Comparison of ENCODE assay signal across 8 cellular contexts in genomic region chr1:41003640-41004220, GRCh38. TPM values are rescaled to one million over a fixed set of nuclear protein-coding genes. Genes with fewer than 3 reads are reported as not detected.
A peak's percentile ranks its signal among the peaks of the same experiment; 100 is the strongest.
DNase-seq lines count a peak whose midpoint lies in the region; ATAC-seq and TF ChIP-seq lines count a peak whose summit lies in the region.

No MANE protein-coding gene starts in this region.

- WGBS in liver, result 42% methylated on average over 11 of the region's 11 CpGs

- H3K36me3 ChIP-seq in ACC112 (ENCODE audit: insufficient read depth, low read length) (peaks cover 37% of the 10 kb centered on the region), liver (ENCODE audit: control insufficient read depth in 4 of 4, insufficient read depth in 3 of 4, low read depth in 1 of 4, low read length in 3 of 4) (peaks cover 13 to 84% (median 72%) of the 10 kb centered on the region in 4 donors)

- H3K9ac ChIP-seq in liver (ENCODE audit: low read depth in 1 of 2, low read length in 2 of 2), result no peak overlapping the region

- peaks cover 6% of the 10 kb centered on the region for H3K79me2 ChIP-seq in ACC112 (ENCODE audit: control insufficient read depth, insufficient read depth, low read length, unreplicated experiment)

- H3K27me3 Mint-ChIP-seq in activated CD4-positive, alpha-beta T cell treated with anti-CD3 and anti-CD28 coated beads for 36 hours, result no peaks in the 10 kb centered on the region
- H3K27me3 Mint-ChIP-seq in chondrocyte (ENCODE audit: low read depth), result no peaks in the 10 kb centered on the region

- POLR2A ChIA-PET in activated CD4-positive, alpha-beta T cell treated with anti-CD3 and anti-CD28 coated beads for 36 hours (lab: Charles Lee), result interaction anchor here (0.7 to 1.8 kb wide), 4 partner anchors 11 to 24 kb away, joined by 4 to 7 read pairs (median 5); partner anchors contain the start of gene CTPS1

- peak; percentile 84 for TF ChIP-seq CTCF in chondrocyte (IDR thresholded peaks at IDR 0.05)
- peak; percentile 54 for TF ChIP-seq CTCF in liver (IDR thresholded peaks at IDR 0.05; ENCODE audit: low read depth, low read length, missing input control)

- H3K4me1 ChIP-seq in ACC112 (ENCODE audit: control insufficient read depth, insufficient read depth, low read length, unreplicated experiment) (peaks cover 22% of the 10 kb centered on the region), liver (ENCODE audit: control insufficient read depth in 4 of 4, insufficient read depth in 4 of 4, low read length in 3 of 4) (peaks cover 2 to 5% (median 4%) of the 10 kb centered on the region in 4 donors)

- H2AFZ ChIP-seq in ACC112 (ENCODE audit: low read length, unreplicated experiment), result no peak overlapping the region

- H3K27ac ChIP-seq in ACC112 (ENCODE audit: low read depth, low read length) (peak overlapping the region; percentile 70), liver (ENCODE audit: low read depth in 1 of 2, low read length in 2 of 2) (no peak overlapping the region)

- CTCF ChIA-PET in activated CD4-positive, alpha-beta T cell treated with anti-CD3 and anti-CD28 coated beads for 36 hours (lab: Charles Lee), result interaction anchor here (0.6 to 3.7 kb wide), 13 partner anchors 8 to 1188 kb away, joined by 3 to 22 read pairs (median 4); no protein-coding TSS in a partner anchor

- H3K4me3 Mint-ChIP-seq in activated CD4-positive, alpha-beta T cell treated with anti-CD3 and anti-CD28 coated beads for 36 hours, result no peak overlapping the region
- H3K4me3 Mint-ChIP-seq in chondrocyte (ENCODE audit: unreplicated experiment), result no peak overlapping the region

- DNase-seq in NCI-H2196 treated with DMSO at 0.1 percent for 48 hours (lab: John Stamatoyannopoulos, UW; ENCODE audit: unreplicated experiment), result peak; percentile 90
- peak; percentile 96 for DNase-seq in activated CD4-positive, alpha-beta T cell treated with anti-CD3 and anti-CD28 coated beads for 36 hours
- no peak for DNase-seq in chondrocyte (ENCODE audit: low spot score)
- DNase-seq in stimulated activated CD8-positive, alpha-beta memory T cell treated with anti-CD3 and anti-CD28 coated beads, Interleukin-12 subunit alpha, Interleukin-12 subunit beta, amount 100 ng/mL, for 24 hours (ENCODE audit: extremely low read depth), result peak; percentile 64

- peaks cover 79% of the 10 kb centered on the region for H3K36me3 Mint-ChIP-seq in activated CD4-positive, alpha-beta T cell treated with anti-CD3 and anti-CD28 coated beads for 36 hours (ENCODE audit: low read depth)
- peaks cover 64% of the 10 kb centered on the region for H3K36me3 Mint-ChIP-seq in chondrocyte (ENCODE audit: low read depth)

- peak; percentile 84 to 89 for TF ChIP-seq RAD21 in liver (IDR thresholded peaks at IDR 0.05)

- ATAC-seq in GM18519 (IDR thresholded peaks at IDR 0.05; ENCODE audit: low FRiP score, unreplicated experiment), result peak; percentile 88
- peak; percentile 97 for ATAC-seq in HG03045 (IDR thresholded peaks at IDR 0.05; ENCODE audit: unreplicated experiment)
- ATAC-seq in activated CD4-positive, alpha-beta T cell treated with anti-CD3 and anti-CD28 coated beads for 36 hours, result peak; percentile 100

- intact Hi-C loops in activated CD4-positive, alpha-beta T cell treated with anti-CD3 and anti-CD28 coated beads for 36 hours (cut with DNase I, micrococcal nuclease), result loop anchor here (1.0 to 5.0 kb wide), 4 partner anchors 17 to 239 kb away; partner anchors contain the start of genes SCMH1 (in 1 of the 2) and SLFNL1 (in 1 of the 2)

- H3K27me3 ChIP-seq in ACC112 (ENCODE audit: insufficient read depth, low read length), result no peaks in the 10 kb centered on the region
- H3K27me3 ChIP-seq in liver (ENCODE audit: control insufficient read depth in 4 of 4, insufficient read depth in 4 of 4, low read length in 3 of 4), result no peaks in the 10 kb centered on the region

- H3K27ac Mint-ChIP-seq in activated CD4-positive, alpha-beta T cell treated with anti-CD3 and anti-CD28 coated beads for 36 hours, result no peak overlapping the region
- peak overlapping the region; percentile 77 for H3K27ac Mint-ChIP-seq in chondrocyte (ENCODE audit: unreplicated experiment)

- no peaks in the 10 kb centered on the region for H3K9me3 ChIP-seq in liver (ENCODE audit: control insufficient read depth in 4 of 4, low read length in 3 of 4)

- H3K9me3 Mint-ChIP-seq in activated CD4-positive, alpha-beta T cell treated with anti-CD3 and anti-CD28 coated beads for 36 hours (ENCODE audit: low read depth), result no peaks in the 10 kb centered on the region
- no peaks in the 10 kb centered on the region for H3K9me3 Mint-ChIP-seq in chondrocyte (ENCODE audit: low read depth)

- H3K4me1 Mint-ChIP-seq in activated CD4-positive, alpha-beta T cell treated with anti-CD3 and anti-CD28 coated beads for 36 hours, result peaks cover 26% of the 10 kb centered on the region
- H3K4me1 Mint-ChIP-seq in chondrocyte (ENCODE audit: low read depth), result peaks cover 22% of the 10 kb centered on the region

- H3K4me3 ChIP-seq in ACC112 (ENCODE audit: low read depth, low read length), result peak overlapping the region; percentile 6; the same call in 1 of the 2 replicates
- no peak overlapping the region for H3K4me3 ChIP-seq in liver (ENCODE audit: low read depth in 1 of 3, low read length in 3 of 3)

TF ChIP-seq in liver, 16 proteins besides CTCF, POLR2A, EP300 and RAD21:
- TF ChIP-seq ZBTB33 (IDR thresholded peaks at IDR 0.05), result no peak
- no peak for TF ChIP-seq GABPA (IDR thresholded peaks at IDR 0.05 in 1 of 2, conservative IDR thresholded peaks at IDR 0.05 in 1 of 2)
- no peak for TF ChIP-seq NR2F2 (IDR thresholded peaks at IDR 0.05)
- no peak for TF ChIP-seq REST (IDR thresholded peaks at IDR 0.05)
- peak; percentile 35 for TF ChIP-seq YY1 (IDR thresholded peaks at IDR 0.05)
- peak; percentile 91 for TF ChIP-seq MAX (IDR thresholded peaks at IDR 0.05)
- TF ChIP-seq HNF4A (conservative IDR thresholded peaks at IDR 0.05), result peak; percentile 13 to 22
- peak; percentile 22 to 45 for TF ChIP-seq JUND (IDR thresholded peaks at IDR 0.05)
- no peak for TF ChIP-seq FOXA2 (IDR thresholded peaks at IDR 0.05)
- TF ChIP-seq TAF1 (conservative IDR thresholded peaks at IDR 0.05), result no peak
- TF ChIP-seq RXRA (IDR thresholded peaks at IDR 0.05), result peak; percentile 51 to 53
- TF ChIP-seq HNF4G (IDR thresholded peaks at IDR 0.05), result no peak
- no peak for TF ChIP-seq FOXA1 (IDR thresholded peaks at IDR 0.05)
- peak; percentile 57 for TF ChIP-seq SP1 (IDR thresholded peaks at IDR 0.05)
- TF ChIP-seq EGR1 (IDR thresholded peaks at IDR 0.05; ENCODE audit: low read depth in 2 of 2), result no peak
- TF ChIP-seq ATF3 (IDR thresholded peaks at IDR 0.05), result no peak

RNA-seq across cellular contexts. Expression of gene SLFNL1, which starts 17.8 kb away (rescaled TPM):
- under 1 TPM; 0.14 TPM for total RNA-seq in activated CD4-positive, alpha-beta T cell treated with anti-CD3 and anti-CD28 coated beads for 36 hours
- 0.25 to 0.48 TPM in 2 of 3 replicates, not detected in the other for total RNA-seq in chondrocyte
- under 1 TPM; 0.09 to 0.67 TPM for total RNA-seq in liver
- under 1 TPM; 0.02 to 0.68 TPM for polyA plus RNA-seq in liver

RNA-seq across cellular contexts. Expression of gene CTPS1, which starts 24.2 kb away (rescaled TPM):
- total RNA-seq in activated CD4-positive, alpha-beta T cell treated with anti-CD3 and anti-CD28 coated beads for 36 hours, result 100 to 1,000 TPM in 1 of 2 experiments, 10 to 100 TPM in 1; 89.5 to 106 TPM
- total RNA-seq in chondrocyte (40.2 to 84.5 TPM (median 79.4 TPM) in 3 replicates), liver (10 to 100 TPM; 13.6 to 46.9 TPM)
- 10 to 100 TPM; 14.6 to 25.0 TPM for polyA plus RNA-seq in liver
